Comparison of ENCODE assay signal across 8 cellular contexts in the genomic region with DNA sequence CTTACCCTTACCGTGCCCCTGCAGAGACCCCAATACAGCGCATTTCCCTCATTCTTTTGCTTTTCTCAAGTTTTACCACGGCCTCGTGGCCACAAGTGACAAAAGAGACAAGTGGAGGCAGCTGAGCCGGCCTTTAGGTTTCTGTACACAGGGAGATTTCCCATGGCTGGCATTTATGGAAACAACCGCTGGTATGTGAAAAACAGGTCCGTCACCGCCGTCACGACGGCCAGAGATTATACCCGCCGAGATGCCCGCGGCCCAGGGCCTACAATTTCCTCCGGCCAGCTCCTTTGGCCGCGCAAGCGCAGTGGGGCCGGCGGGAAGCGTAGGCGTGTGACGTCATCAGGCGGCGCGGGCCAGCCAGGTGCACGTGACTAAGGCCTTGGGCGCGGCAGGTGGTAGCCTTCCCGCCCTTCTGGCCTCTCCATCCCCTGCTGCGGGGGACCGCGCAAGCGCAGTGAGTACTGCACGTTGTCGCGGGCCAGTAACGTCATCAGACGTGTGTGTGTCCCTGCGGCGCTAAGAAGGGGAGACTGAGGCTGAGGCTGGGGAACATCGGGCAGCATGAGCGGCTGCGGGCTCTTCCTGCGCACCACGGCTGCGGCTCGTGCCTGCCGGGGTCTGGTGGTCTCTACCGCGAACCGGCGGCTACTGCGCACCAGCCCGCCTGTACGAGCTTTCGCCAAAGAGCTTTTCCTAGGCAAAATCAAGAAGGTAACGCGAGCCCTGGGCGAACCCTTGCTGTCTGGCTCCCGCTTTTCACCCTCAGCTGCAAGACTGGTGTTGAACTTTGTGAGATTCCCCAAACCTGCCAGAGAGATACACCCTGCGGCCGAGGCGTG. TPM values are rescaled to one million over a fixed set of nuclear protein-coding genes. Genes with fewer than 3 reads are reported as not detected.
DNase-seq lines count a peak whose midpoint lies in the region; ATAC-seq lines count a peak whose summit lies in the region.

Gene ACAD9 (plus strand): TSS at position 496 of the 845 bp plus-strand sequence. CDS start 72 bp downstream, at position 568.

- H3K27ac Mint-ChIP-seq in activated CD8-positive, alpha-beta memory T cell treated with anti-CD3 and anti-CD28 coated beads, Interleukin-2, amount 10 ng/mL, durations not matched to agents 7 days and 5 days = peak within 1 kb of the TSS; percentile 95

- peak within 1 kb of the TSS; percentile 60 for H2BK5ac ChIP-seq in mesenchymal stem cell (ENCODE audit: low read depth, low read length, poor library complexity, severe bottlenecking)

- H3K4me3 ChIP-seq in NT2/D1 (ENCODE audit: insufficient read length, low read depth) = peak within 1 kb of the TSS; percentile 86
- peak within 1 kb of the TSS; percentile 91 for H3K4me3 ChIP-seq in endocrine pancreas (ENCODE audit: control insufficient read depth, insufficient read depth, low read length)
- H3K4me3 ChIP-seq in mesenchymal stem cell (ENCODE audit: insufficient read depth in 1 of 2, low read depth in 1 of 2, low read length in 2 of 2) = peak within 1 kb of the TSS; percentile 91 to 96

- peak within 1 kb of the TSS; percentile 97 for H2AFZ ChIP-seq in mesenchymal stem cell (ENCODE audit: low read depth, low read length)

- H2BK15ac ChIP-seq in mesenchymal stem cell (ENCODE audit: low read depth, poor library complexity, severe bottlenecking) = peak within 1 kb of the TSS; percentile 63

- no peak within 1 kb of the TSS for H2BK12ac ChIP-seq in mesenchymal stem cell (ENCODE audit: low read length in 2 of 2)

- H4K91ac ChIP-seq in mesenchymal stem cell (ENCODE audit: low read length) = peak within 1 kb of the TSS; percentile 76

- H3K9ac ChIP-seq in NT2/D1 (ENCODE audit: insufficient read length, low read depth) (peak within 1 kb of the TSS; percentile 94), endocrine pancreas (ENCODE audit: control insufficient read depth, insufficient read depth, low read length) (peak within 1 kb of the TSS; percentile 94), mesenchymal stem cell (ENCODE audit: low read length) (peak within 1 kb of the TSS; percentile 96)

- peak within 1 kb of the TSS; percentile 91 to 93 for H3K18ac ChIP-seq in mesenchymal stem cell (ENCODE audit: low read depth in 1 of 2, low read length in 2 of 2)

- H3K27me3 Mint-ChIP-seq in activated CD8-positive, alpha-beta memory T cell treated with anti-CD3 and anti-CD28 coated beads, Interleukin-2, amount 10 ng/mL, durations not matched to agents 7 days and 5 days = peaks cover 3% of the 10 kb centered on the region

- H3K4me3 Mint-ChIP-seq in activated CD8-positive, alpha-beta memory T cell treated with anti-CD3 and anti-CD28 coated beads, Interleukin-2, amount 10 ng/mL, durations not matched to agents 7 days and 5 days = peak within 1 kb of the TSS; percentile 86

- peak within 1 kb of the TSS; percentile 78 for H3K27ac ChIP-seq in mesenchymal stem cell (ENCODE audit: low read length, poor library complexity, severe bottlenecking)

- DNase-seq in COR-L47 (lab: John Stamatoyannopoulos, UW) (peak; percentile 99), HUDEP-2 (lab: John Stamatoyannopoulos, UW; ENCODE audit: unreplicated experiment in 76 of 76) (peak; percentile 61 to 99 (median 95)), NT2/D1 (ENCODE audit: low read depth, low spot score) (peak; percentile 97), mesenchymal stem cell (peak; percentile 97)
- DNase-seq in activated CD8-positive, alpha-beta memory T cell treated with anti-CD3 and anti-CD28 coated beads, Interleukin-2, amount 10 ng/mL, durations not matched to agents 7 days and 5 days = peak; percentile 98
- peak; percentile 96 for DNase-seq in stimulated activated CD8-positive, alpha-beta memory T cell treated with anti-CD3 and anti-CD28 coated beads, Interleukin-12 subunit alpha, Interleukin-12 subunit beta, amount 100 ng/mL, for 4 hours (ENCODE audit: low read depth)

- H3K79me1 ChIP-seq in mesenchymal stem cell (replicated peaks; ENCODE audit: low read length, poor library complexity, severe bottlenecking) = peaks cover 27% of the 10 kb centered on the region

- peak within 1 kb of the TSS; percentile 95 for H4K8ac ChIP-seq in mesenchymal stem cell (ENCODE audit: low read length)

- H3K4me1 ChIP-seq in NT2/D1 (ENCODE audit: insufficient read depth, insufficient read length) (peaks cover 13% of the 10 kb centered on the region), endocrine pancreas (ENCODE audit: control insufficient read depth, insufficient read depth, low read length) (no peaks in the 10 kb centered on the region), mesenchymal stem cell (ENCODE audit: control insufficient read depth, insufficient read depth, low read depth, low read length) (peaks cover 11% of the 10 kb centered on the region)

- 1% methylated on average over 65 of the region's 65 CpGs for WGBS in mesenchymal stem cell

- H3K4me1 Mint-ChIP-seq in activated CD8-positive, alpha-beta memory T cell treated with anti-CD3 and anti-CD28 coated beads, Interleukin-2, amount 10 ng/mL, durations not matched to agents 7 days and 5 days = peaks cover 64% of the 10 kb centered on the region

- H3K4me2 ChIP-seq in mesenchymal stem cell (ENCODE audit: low read length, poor library complexity, severe bottlenecking) = peak within 1 kb of the TSS; percentile 74

- peaks cover 22% of the 10 kb centered on the region for H3K36me3 Mint-ChIP-seq in activated CD8-positive, alpha-beta memory T cell treated with anti-CD3 and anti-CD28 coated beads, Interleukin-2, amount 10 ng/mL, durations not matched to agents 7 days and 5 days

- no peak within 1 kb of the TSS for H3K23ac ChIP-seq in mesenchymal stem cell (ENCODE audit: low read length in 2 of 2)

- H3K4ac ChIP-seq in mesenchymal stem cell (ENCODE audit: low read depth in 1 of 2, low read length in 2 of 2) = peak within 1 kb of the TSS; percentile 80 to 97

- H3K14ac ChIP-seq in mesenchymal stem cell (ENCODE audit: low read length in 2 of 2) = peak within 1 kb of the TSS in 1 of 2 experiments; percentile 18

- CTCF ChIA-PET in activated CD8-positive, alpha-beta memory T cell treated with anti-CD3 and anti-CD28 coated beads, Interleukin-2, amount 10 ng/mL, durations not matched to agents 7 days and 5 days (lab: Charles Lee) = interaction anchor here (1.0 to 6.1 kb wide), 10 partner anchors 8 to 437 kb away, joined by 3 to 40 read pairs (median 6); a partner anchor contains a TSS

- H3K36me3 ChIP-seq in NT2/D1 (ENCODE audit: insufficient read depth, insufficient read length, low read length) = peaks cover 44% of the 10 kb centered on the region
- no peaks in the 10 kb centered on the region for H3K36me3 ChIP-seq in endocrine pancreas (ENCODE audit: control insufficient read depth, insufficient read depth, low read length)
- H3K36me3 ChIP-seq in mesenchymal stem cell (ENCODE audit: control insufficient read depth in 1 of 2, insufficient read depth in 2 of 2, low read depth in 1 of 2, low read length in 2 of 2) = peaks cover 2 to 28% of the 10 kb centered on the region in 2 experiments

- H3K9me3 ChIP-seq in NT2/D1 (ENCODE audit: insufficient read depth, low read length) = no peaks in the 10 kb centered on the region
- H3K9me3 ChIP-seq in endocrine pancreas (ENCODE audit: control insufficient read depth, low read length) = no peaks in the 10 kb centered on the region
- H3K9me3 ChIP-seq in mesenchymal stem cell (ENCODE audit: control insufficient read depth, low read length) = no peaks in the 10 kb centered on the region

- H3K27me3 ChIP-seq in NT2/D1 (ENCODE audit: insufficient read depth, insufficient read length) (no peaks in the 10 kb centered on the region), endocrine pancreas (ENCODE audit: control insufficient read depth, insufficient read depth, low read length) (no peaks in the 10 kb centered on the region), mesenchymal stem cell (ENCODE audit: control insufficient read depth in 1 of 2, insufficient read depth in 1 of 2, low read length in 2 of 2) (peaks cover 0 to 11% of the 10 kb centered on the region in 2 experiments)

- H2AK5ac ChIP-seq in mesenchymal stem cell (ENCODE audit: low read length, severe bottlenecking) = peak within 1 kb of the TSS; percentile 46

- H3K9me3 Mint-ChIP-seq in activated CD8-positive, alpha-beta memory T cell treated with anti-CD3 and anti-CD28 coated beads, Interleukin-2, amount 10 ng/mL, durations not matched to agents 7 days and 5 days (ENCODE audit: low read depth) = no peaks in the 10 kb centered on the region

- H2BK120ac ChIP-seq in mesenchymal stem cell (ENCODE audit: low read depth, low read length) = peak within 1 kb of the TSS; percentile 50

- peak; percentile 91 for ATAC-seq in GM21381 (IDR thresholded peaks at IDR 0.05; ENCODE audit: unreplicated experiment)
- peak; percentile 97 for ATAC-seq in activated CD8-positive, alpha-beta memory T cell treated with anti-CD3 and anti-CD28 coated beads, Interleukin-2, amount 10 ng/mL, durations not matched to agents 7 days and 5 days

RNA-seq across cellular contexts. Expression of gene ACAD9, which starts in this region (rescaled TPM):
- 10 to 100 TPM; 61.2 to 68.2 TPM for total RNA-seq in activated CD8-positive, alpha-beta memory T cell treated with anti-CD3 and anti-CD28 coated beads, Interleukin-2, amount 10 ng/mL, durations not matched to agents 7 days and 5 days
- polyA plus RNA-seq in mesenchymal stem cell (2013, experiment 1 of 2) = 25.3 TPM
- polyA plus RNA-seq in mesenchymal stem cell (2013, experiment 2 of 2) = 26.9 TPM

Comparison
In these comparisons a context has a peak if more than half of its experiments do, and no peak if none do; other contexts are left out.
1. Peak in every context shown above with its lines: DNase-seq, ATAC-seq, H3K4me3 ChIP-seq and H3K27ac ChIP-seq.